In the genomic region with DNA sequence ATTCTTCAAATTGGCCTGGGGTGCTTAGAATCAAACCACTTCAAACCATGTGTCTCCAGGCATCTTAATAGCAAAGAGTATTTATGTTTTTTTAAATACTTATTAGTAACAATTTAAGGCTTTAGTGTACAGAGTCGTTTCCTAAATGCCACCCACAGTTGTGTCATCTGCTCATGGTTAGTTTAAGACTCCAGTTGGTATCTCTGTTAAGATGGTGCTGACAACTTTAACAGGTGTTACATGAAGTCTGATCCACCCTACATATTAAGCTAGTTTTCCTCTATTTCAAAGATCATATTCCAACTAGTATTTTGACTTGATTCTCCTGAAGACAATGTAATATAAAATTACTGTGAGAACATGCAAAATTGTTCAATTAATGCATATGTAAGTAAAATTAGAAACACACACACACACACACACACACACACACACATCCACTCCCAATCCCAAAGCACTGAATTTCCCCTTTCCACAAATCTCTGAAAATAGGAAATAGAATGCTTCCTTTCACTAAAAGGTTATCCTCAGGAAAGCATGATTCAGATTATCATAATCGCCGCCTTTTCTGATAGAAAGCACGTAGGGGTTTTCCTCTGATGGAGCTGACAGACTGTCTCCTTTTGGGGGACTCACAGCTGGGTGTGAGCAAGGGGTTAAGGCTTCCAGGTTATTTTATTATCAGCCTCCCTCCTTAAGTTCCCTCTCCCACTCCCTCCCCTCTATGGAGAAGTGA, we compare ENCODE assay signal across 18 cellular contexts. TPM values are rescaled to one million over a fixed set of nuclear protein-coding genes. Genes with fewer than 3 reads are reported as not detected.
DNase-seq lines count a peak whose midpoint lies in the region; FAIRE-seq and TF ChIP-seq lines count a peak whose summit lies in the region.
"Had no signal": no experiment of that assay in that cellular context is flagged by ENCODE, and none has a peak within 500 bp of the region (broad histone marks: within the 10 kb centered on the region; RNA-seq: fewer than 3 reads in every experiment).

No MANE protein-coding gene starts in this region.

- H3K23me2 ChIP-seq in H9 (ENCODE audit: insufficient read length, low read depth, low read length, poor library complexity, severe bottlenecking): no peaks in the 10 kb centered on the region

- H3K4me3 Mint-ChIP-seq in nephron: no peak overlapping the region
- H3K4me3 Mint-ChIP-seq in H9: no peak overlapping the region
- H3K4me3 Mint-ChIP-seq: CD14-positive monocyte had no signal

- H3K4me3 ChIP-seq in left ventricle myocardium inferior (no peak overlapping the region), endothelial cell of umbilical vein (replicated peaks in 1 of 3; ENCODE audit: insufficient read depth in 1 of 3, low read depth in 1 of 3, low read length in 3 of 3) (no peak overlapping the region), trophoblast cell (ENCODE audit: low read depth, low read length) (no peak overlapping the region)

- H3K4me2 ChIP-seq in endothelial cell of umbilical vein (ENCODE audit: insufficient read depth, low read length) (peak overlapping the region; percentile 25), H9 (ENCODE audit: insufficient read depth, insufficient read length, low read length) (no peak overlapping the region), trophoblast cell (ENCODE audit: low read length) (no peak overlapping the region)

- H3K9ac ChIP-seq in endothelial cell of umbilical vein (replicated peaks; ENCODE audit: extremely low read depth, insufficient read depth, low read length) (no peak overlapping the region), H9 (ENCODE audit: extremely low read depth, insufficient read length, low read length) (no peak overlapping the region), trophoblast cell (ENCODE audit: low read length) (no peak overlapping the region)

- POLR2A ChIA-PET in endothelial cell of umbilical vein (lab: Charles Lee): interaction anchor here (0.6 to 1.0 kb wide), 4 partner anchors 10 to 411 kb away, joined by 3 to 6 read pairs (median 4); a partner anchor contains a TSS

- H2BK120ac ChIP-seq in H9 (ENCODE audit: low read depth, low read length, poor library complexity, severe bottlenecking): no peak overlapping the region
- H2BK120ac ChIP-seq in trophoblast cell (ENCODE audit: insufficient read depth, low read length, poor library complexity): no peak overlapping the region

- DNase-seq in left ventricle myocardium inferior (no peak), cardiac septum (ENCODE audit: low spot score) (no peak), endothelial cell of umbilical vein (ENCODE audit: low read depth, low spot score) (peak; percentile 87), NCI-H146 treated with DMSO at 0.1 percent for 48 hours (lab: John Stamatoyannopoulos, UW; ENCODE audit: unreplicated experiment) (no peak), GOT3 (lab: John Stamatoyannopoulos, UW) (no peak), H9 (no peak), trophoblast cell (no peak)
- DNase-seq: 8988T, DMS79, HCEC 1CT, NCI-H1092 treated with DMSO at 0.1 percent for 48 hours, NCI-H1694, NCI-H2107, NCI-H2227 treated with DMSO at 0.1 percent for 48 hours, NCI-H510A treated with DMSO at 0.1 percent for 48 hours, SHP77 treated with DMSO at 0.1 percent for 48 hours had no signal

- H2AK5ac ChIP-seq in H9 (ENCODE audit: insufficient read length, low read length) (no peak overlapping the region), trophoblast cell (ENCODE audit: low read length) (no peak overlapping the region)

- H2AFZ ChIP-seq in endothelial cell of umbilical vein (ENCODE audit: low read depth, low read length) (no peak overlapping the region), H9 (ENCODE audit: low read length) (no peak overlapping the region), trophoblast cell (ENCODE audit: insufficient read depth, low read length, poor library complexity) (no peak overlapping the region)

- intact Hi-C loops in left ventricle myocardium inferior (cut with micrococcal nuclease): loop anchor here (10.0 kb wide), 1 partner anchor 65 kb away; no protein-coding TSS in a partner anchor
- intact Hi-C loops in cardiac septum (cut with DNase I): loop anchor here (5.0 kb wide), 1 partner anchor 152 kb away; no protein-coding TSS in a partner anchor
- intact Hi-C loops in endothelial cell of umbilical vein (cut with micrococcal nuclease): loop anchor here (1.0 to 2.0 kb wide), 2 partner anchors 52 to 345 kb away; no protein-coding TSS in a partner anchor

- H3K23ac ChIP-seq in H9 (ENCODE audit: insufficient read length, low read depth, low read length) (no peak overlapping the region), trophoblast cell (ENCODE audit: low read length) (no peak overlapping the region)

- H3K36me3 ChIP-seq in left ventricle myocardium inferior (no peaks in the 10 kb centered on the region), endothelial cell of umbilical vein (ENCODE audit: control insufficient read depth in 2 of 2, extremely low read depth in 1 of 2, insufficient read depth in 2 of 2, low read length in 2 of 2) (no peaks in the 10 kb centered on the region), trophoblast cell (ENCODE audit: control insufficient read depth in 1 of 2, insufficient read depth in 2 of 2, low read length in 2 of 2) (no peaks in the 10 kb centered on the region)

- peaks cover 70% of the 10 kb centered on the region for H3K4me1 Mint-ChIP-seq in nephron
- peaks cover 21 to 37% of the 10 kb centered on the region in 2 experiments for H3K4me1 Mint-ChIP-seq in H9

- H3K27ac ChIP-seq in left ventricle myocardium inferior (replicated peaks) (peak overlapping the region; percentile 20), endothelial cell of umbilical vein (ENCODE audit: insufficient read depth, low read depth, low read length) (peak overlapping the region; percentile 19), H9 (ENCODE audit: insufficient read length, low read depth, low read length) (no peak overlapping the region), trophoblast cell (ENCODE audit: low read depth, low read length) (no peak overlapping the region)

- H3K27me3 Mint-ChIP-seq in nephron (ENCODE audit: low read depth) (no peaks in the 10 kb centered on the region), H9 (ENCODE audit: low read depth) (peaks cover 23% of the 10 kb centered on the region)

- no peak overlapping the region for H2BK20ac ChIP-seq in H9 (ENCODE audit: low read depth, low read length, poor library complexity, severe bottlenecking)

- H2BK12ac ChIP-seq in H9 (ENCODE audit: insufficient read length, low read depth, low read length) (no peak overlapping the region), trophoblast cell (ENCODE audit: low read length) (no peak overlapping the region)

- H3K9me3 Mint-ChIP-seq in nephron (no peaks in the 10 kb centered on the region), H9 (no peaks in the 10 kb centered on the region; a peak in 1 of 5 replicates)
- H3K9me3 Mint-ChIP-seq: CD14-positive monocyte had no signal

- H4K20me1 ChIP-seq in endothelial cell of umbilical vein (replicated peaks; ENCODE audit: control insufficient read depth, extremely low read depth, insufficient read depth, low read length) (no peaks in the 10 kb centered on the region), H9 (ENCODE audit: control insufficient read depth, insufficient read depth, insufficient read length) (no peaks in the 10 kb centered on the region)

- H3K14ac ChIP-seq in H9 (ENCODE audit: insufficient read depth, low read length): no peak overlapping the region
- no peak overlapping the region for H3K14ac ChIP-seq in trophoblast cell (ENCODE audit: low read length)

- BruUV-seq in endothelial cell of umbilical vein (replicated peaks; lab: Mats Ljungman, UMichigan): no TSS peak

- H4K91ac ChIP-seq in H9 (ENCODE audit: insufficient read length, low read depth, low read length) (no peak overlapping the region), trophoblast cell (ENCODE audit: low read depth, low read length) (no peak overlapping the region)

- H3K27ac Mint-ChIP-seq in nephron (peak overlapping the region; percentile 5 to 85 (median 46)), H9 (no peak overlapping the region; a peak in 1 of 7 replicates)
- H3K27ac Mint-ChIP-seq: CD14-positive monocyte had no signal

- no peak overlapping the region for H3K18ac ChIP-seq in H9 (ENCODE audit: insufficient read length, low read depth, low read length)
- H3K18ac ChIP-seq in trophoblast cell (ENCODE audit: low read length): no peak overlapping the region

- H4K12ac ChIP-seq in trophoblast cell (ENCODE audit: low read depth, low read length): no peak overlapping the region

- CTCF ChIA-PET in endothelial cell of umbilical vein (lab: Charles Lee): interaction anchor here (0.7 to 4.3 kb wide), 55 partner anchors 8 to 346 kb away, joined by 3 to 62 read pairs (median 4); a partner anchor contains a TSS

- H3K9me1 ChIP-seq in endothelial cell of umbilical vein (replicated peaks; ENCODE audit: control insufficient read depth, extremely low read depth, insufficient read depth, low read length): no peaks in the 10 kb centered on the region

- H4K8ac ChIP-seq in H9 (replicated peaks; ENCODE audit: insufficient read length, low read depth, low read length) (no peak overlapping the region), trophoblast cell (ENCODE audit: low read depth, low read length) (no peak overlapping the region)

- H3K56ac ChIP-seq in H9 (ENCODE audit: insufficient read length, low read depth, low read length): no peak overlapping the region

- no peak overlapping the region for H4K5ac ChIP-seq in H9 (ENCODE audit: insufficient read length, low read depth, low read length)

- H3K79me1 ChIP-seq in H9 (ENCODE audit: insufficient read depth, low read depth, low read length, poor library complexity, severe bottlenecking) (no peaks in the 10 kb centered on the region), trophoblast cell (ENCODE audit: low read length) (no peaks in the 10 kb centered on the region)

- no peak overlapping the region for H2BK15ac ChIP-seq in H9 (ENCODE audit: low read depth, low read length)

- no peak for TF ChIP-seq POLR2A in endothelial cell of umbilical vein (IDR thresholded peaks at IDR 0.05; ENCODE audit: low read depth, low read length)

- H3K9me3 ChIP-seq in left ventricle myocardium inferior (replicated peaks) (no peaks in the 10 kb centered on the region), endothelial cell of umbilical vein (replicated peaks; ENCODE audit: control insufficient read depth, insufficient read depth, low read length) (no peaks in the 10 kb centered on the region), H9 (ENCODE audit: control insufficient read depth, low read depth, low read length) (no peaks in the 10 kb centered on the region), trophoblast cell (ENCODE audit: insufficient read depth, low read depth, low read length) (no peaks in the 10 kb centered on the region)

- H3K4me1 ChIP-seq in left ventricle myocardium inferior (peaks cover 52% of the 10 kb centered on the region), endothelial cell of umbilical vein (ENCODE audit: control insufficient read depth, extremely low read depth, insufficient read depth, low read length) (peaks cover 19% of the 10 kb centered on the region), H9 (ENCODE audit: insufficient read depth, low read length) (no peaks in the 10 kb centered on the region), trophoblast cell (ENCODE audit: control insufficient read depth in 1 of 2, insufficient read depth in 2 of 2, low read length in 2 of 2) (no peaks in the 10 kb centered on the region)

- no peak overlapping the region for H3T11ph ChIP-seq in H9 (ENCODE audit: low read length)

- H3K36me3 Mint-ChIP-seq in nephron (ENCODE audit: low read depth) (peaks cover 38% of the 10 kb centered on the region), H9 (ENCODE audit: insufficient read depth in 1 of 3, low read depth in 3 of 3) (peaks cover 0 to 5% (median 0%) of the 10 kb centered on the region in 3 experiments; a peak in 2 of 7 replicates)
- H3K36me3 Mint-ChIP-seq: CD14-positive monocyte had no signal

- peak; percentile 78 for FAIRE-seq in endothelial cell of umbilical vein (lab: Jason Lieb, UNC)

- dilution Hi-C loops in endothelial cell of umbilical vein (cut with MboI; ENCODE audit: extremely low pct_ligation_motif_present, low sequenced_read_pairs): no loop called here

- H2BK5ac ChIP-seq in H9 (ENCODE audit: insufficient read length, low read length) (no peak overlapping the region), trophoblast cell (ENCODE audit: low read depth, low read length, poor library complexity) (no peak overlapping the region)

- H3K79me2 ChIP-seq in endothelial cell of umbilical vein (ENCODE audit: control insufficient read depth, insufficient read depth, low read length): no peaks in the 10 kb centered on the region
- no peaks in the 10 kb centered on the region for H3K79me2 ChIP-seq in H9 (ENCODE audit: insufficient read depth, low read length)
- H3K79me2 ChIP-seq in trophoblast cell (ENCODE audit: control insufficient read depth, insufficient read depth, low read length, poor library complexity): no peaks in the 10 kb centered on the region

- H3K27me3 ChIP-seq in left ventricle myocardium inferior (ENCODE audit: low read depth) (no peaks in the 10 kb centered on the region), endothelial cell of umbilical vein (ENCODE audit: control insufficient read depth in 2 of 2, insufficient read depth in 2 of 2, low read length in 2 of 2) (no peaks in the 10 kb centered on the region), H9 (ENCODE audit: insufficient read depth, low read length) (peaks cover 4% of the 10 kb centered on the region; the same call in 1 of the 2 replicates), trophoblast cell (ENCODE audit: insufficient read depth, low read length) (no peaks in the 10 kb centered on the region)

- no peak overlapping the region for H3K4ac ChIP-seq in H9 (ENCODE audit: low read depth, low read length)
- H3K4ac ChIP-seq in trophoblast cell (ENCODE audit: low read depth, low read length): no peak overlapping the region

- TF ChIP-seq CTCF in left ventricle myocardium inferior (IDR thresholded peaks at IDR 0.05; ENCODE audit: borderline replicate concordance) (no peak), endothelial cell of umbilical vein (IDR thresholded peaks at IDR 0.05; ENCODE audit: extremely low read depth in 1 of 2, insufficient read depth in 1 of 2, low read depth in 1 of 2, low read length in 2 of 2) (no peak), nephron (IDR thresholded peaks at IDR 0.05; ENCODE audit: unreplicated experiment in 3 of 3) (no peak), H9 (conservative IDR thresholded peaks at IDR 0.05) (no peak)

- WGBS in H9 (ENCODE audit: extremely low coverage, insufficient read length, low lambda C conversion rate): no CpG with 5 or more reads among the region's 4 CpGs
- no CpG with 5 or more reads among the region's 4 CpGs for WGBS in trophoblast cell (ENCODE audit: extremely low coverage, insufficient coverage, insufficient read length)

RNA-seq across cellular contexts. Expression of a gene that starts 10.5 kb away (rescaled TPM):
- 20.3 TPM for total RNA-seq in left ventricle myocardium inferior
- 34.4 TPM for total RNA-seq in cardiac septum
- 11.0 and 15.6 TPM in 2 replicates for total RNA-seq in endothelial cell of umbilical vein
- 2.3 TPM in 2 replicates for polyA plus RNA-seq in endothelial cell of umbilical vein
- polyA plus RNA-seq in endothelial cell of umbilical vein (2011; cell fraction: cytosol; rRNA removed): 2.4 and 2.7 TPM in 2 replicates
- polyA plus RNA-seq in endothelial cell of umbilical vein (2011; cell fraction: nucleus; rRNA removed): 3.7 and 4.8 TPM in 2 replicates
- polyA plus RNA-seq in endothelial cell of umbilical vein (2012): 4.0 and 4.6 TPM in 2 replicates
- 5.6 TPM in 2 replicates for polyA minus RNA-seq in endothelial cell of umbilical vein
- polyA minus RNA-seq in endothelial cell of umbilical vein (2011; cell fraction: cytosol; rRNA and poly(A)+ RNA removed): 1.3 TPM
- polyA minus RNA-seq in endothelial cell of umbilical vein (2011; cell fraction: nucleus; rRNA and poly(A)+ RNA removed): 3.2 and 4.8 TPM in 2 replicates
- 5.6 and 6.4 TPM in 2 replicates for total RNA-seq in H9 (2021)
- 1.1 and 1.2 TPM in 2 replicates for polyA plus RNA-seq in trophoblast cell (2013)
- polyA plus RNA-seq: CD14-positive monocyte had no signal

Comparison
In these comparisons a context has a peak if more than half of its experiments do, and no peak if none do; other contexts are left out.
1. H3K27ac ChIP-seq: peak in left ventricle myocardium inferior (single experiment) and endothelial cell of umbilical vein (single experiment); none in H9 (single experiment) and trophoblast cell (single experiment).
2. H3K27ac Mint-ChIP-seq: peak in nephron (3 of 3); none in H9 (0 of 3).